Comparison of ENCODE assay signal across 29 cellular contexts in genomic region chr4:70913947-70914445, GRCh38. TPM values are rescaled to one million over a fixed set of nuclear protein-coding genes. Genes with fewer than 3 reads are reported as not detected.
A peak's percentile ranks its signal among the peaks of the same experiment; 100 is the strongest.
DNase-seq lines count a peak whose midpoint lies in the region; ATAC-seq, FAIRE-seq and TF ChIP-seq lines count a peak whose summit lies in the region.
"Had no signal": no experiment of that assay in that cellular context is flagged by ENCODE, and none has a peak within 500 bp of the region (broad histone marks: within the 10 kb centered on the region; RNA-seq: fewer than 3 reads in every experiment).

No MANE protein-coding gene starts in this region.

- CTCF ChIA-PET in H1 (lab: Charles Lee; ENCODE audit: partially characterized antibody) = interaction anchor here (0.6 to 1.2 kb wide), 4 partner anchors 12 to 219 kb away, joined by 3 to 4 read pairs (median 4); no protein-coding TSS in a partner anchor

- no peaks in the 10 kb centered on the region for H3K23me2 ChIP-seq in H1 (ENCODE audit: low read depth, low read length)

- H3K79me2 ChIP-seq in OCI-LY3 (ENCODE audit: low read length) (peaks cover 20% of the 10 kb centered on the region), H1 (ENCODE audit: control insufficient read depth in 1 of 2, insufficient read depth in 2 of 2, low read length in 2 of 2) (peaks cover 4 to 79% of the 10 kb centered on the region in 2 experiments; a peak in 3 of 4 replicates)

- peak overlapping the region in 1 of 10 donors; percentile 1 for H3K4me3 Mint-ChIP-seq in naive thymus-derived CD8-positive, alpha-beta T cell
- H3K4me3 Mint-ChIP-seq: activated B cell treated with CpG ODN at 0.5 μM for 24 hours; activated CD8-positive, alpha-beta memory T cell treated with anti-CD3 and anti-CD28 coated beads, Interleukin-2, amount 10 ng/mL, durations not matched to agents 7 days and 5 days; memory B cell; stimulated activated memory B cell treated with anti-CD40 and anti-IgM and Interleukin-4, amounts not matched to agents 10 μg/mL and 1 μg/mL and 100 μg/mL, for 72 hours; T-helper 17 cell had no signal

- no peak overlapping the region for H3K27ac Mint-ChIP-seq in naive thymus-derived CD8-positive, alpha-beta T cell
- H3K27ac Mint-ChIP-seq: activated B cell treated with CpG ODN at 0.5 μM for 24 hours; activated CD8-positive, alpha-beta memory T cell treated with anti-CD3 and anti-CD28 coated beads, Interleukin-2, amount 10 ng/mL, durations not matched to agents 7 days and 5 days; memory B cell; stimulated activated memory B cell treated with anti-CD40 and anti-IgM and Interleukin-4, amounts not matched to agents 10 μg/mL and 1 μg/mL and 100 μg/mL, for 72 hours; T-helper 17 cell had no signal

- no peak overlapping the region for H3K9ac ChIP-seq in OCI-LY3 (ENCODE audit: low read length)
- no peak overlapping the region for H3K9ac ChIP-seq in H1 (replicated peaks in 1 of 4; ENCODE audit: extremely low read depth in 1 of 4, low read depth in 3 of 4, low read length in 3 of 4)
- H3K9ac ChIP-seq in mesenchymal stem cell (ENCODE audit: low read length) = no peak overlapping the region
- H3K9ac ChIP-seq: SK-N-SH had no signal

- TF ChIP-seq EP300 in H1 (IDR thresholded peaks at IDR 0.05; ENCODE audit: borderline replicate concordance in 1 of 2, low read depth in 2 of 2, low read length in 2 of 2) = no peak

- peaks cover 3% of the 10 kb centered on the region for H3K36me3 ChIP-seq in OCI-LY3 (replicated peaks; ENCODE audit: low read depth, low read length)
- no peaks in the 10 kb centered on the region; a peak in 1 of 8 replicates for H3K36me3 ChIP-seq in H1 (ENCODE audit: control insufficient read depth in 2 of 4, insufficient read depth in 4 of 4, low read length in 3 of 4)
- peaks cover 3 to 8% of the 10 kb centered on the region in 2 experiments for H3K36me3 ChIP-seq in mesenchymal stem cell (ENCODE audit: control insufficient read depth in 1 of 2, insufficient read depth in 2 of 2, low read depth in 1 of 2, low read length in 2 of 2)
- H3K36me3 ChIP-seq: prostate gland, sigmoid colon had no signal

- no peak overlapping the region for H2BK5ac ChIP-seq in H1 (ENCODE audit: low read depth, low read length)
- no peak overlapping the region for H2BK5ac ChIP-seq in mesenchymal stem cell (ENCODE audit: low read depth, low read length, poor library complexity, severe bottlenecking)

- H3K9me3 Mint-ChIP-seq in naive thymus-derived CD8-positive, alpha-beta T cell = peaks cover 0 to 5% (median 0%) of the 10 kb centered on the region in 9 donors
- H3K9me3 Mint-ChIP-seq: activated B cell treated with CpG ODN at 0.5 μM for 24 hours; memory B cell; stimulated activated memory B cell treated with anti-CD40 and anti-IgM and Interleukin-4, amounts not matched to agents 10 μg/mL and 1 μg/mL and 100 μg/mL, for 72 hours had no signal

- TF ChIP-seq CTCF in OCI-LY3 (IDR thresholded peaks at IDR 0.05; ENCODE audit: low read depth, low read length) (peak; percentile 19; the same call in 1 of the 2 replicates), H1 (IDR thresholded peaks at IDR 0.05; ENCODE audit: control extremely low read depth in 1 of 3, insufficient read depth in 1 of 3, low read depth in 1 of 3, low read length in 3 of 3) (peak; percentile 3 to 35 (median 13); a peak in 3 of 4 replicates)

- H3K18ac ChIP-seq in H1 (ENCODE audit: extremely low read depth, low read length) = no peak overlapping the region
- H3K18ac ChIP-seq in mesenchymal stem cell (ENCODE audit: low read depth in 1 of 2, low read length in 2 of 2) = no peak overlapping the region

- peaks cover 15 to 39% (median 30%) of the 10 kb centered on the region in 4 donors for H3K4me1 Mint-ChIP-seq in naive thymus-derived CD8-positive, alpha-beta T cell

- H2BK12ac ChIP-seq in H1 (ENCODE audit: low read depth, low read length) (no peak overlapping the region), mesenchymal stem cell (ENCODE audit: low read length in 2 of 2) (no peak overlapping the region)

- no peak overlapping the region for H3K56ac ChIP-seq in H1 (replicated peaks; ENCODE audit: insufficient read length, low read depth, low read length)

- DNase-seq in ELR (ENCODE audit: low read depth) (peak; percentile 72), H1 (ENCODE audit: low read depth in 1 of 2, low spot score in 2 of 2) (no peak), mesenchymal stem cell (peak; percentile 69), iPS-NIHi11 (ENCODE audit: low spot score) (no peak), NCI-H1092 treated with DMSO at 0.1 percent for 48 hours (lab: John Stamatoyannopoulos, UW) (no peak)
- DNase-seq in naive thymus-derived CD8-positive, alpha-beta T cell = no peak
- DNase-seq: activated B cell treated with CpG ODN at 0.5 μM for 24 hours; activated CD8-positive, alpha-beta memory T cell treated with anti-CD3 and anti-CD28 coated beads, Interleukin-2, amount 10 ng/mL, durations not matched to agents 7 days and 5 days; activated naive CD4-positive, alpha-beta T cell; activated T-cell treated with anti-CD3 and anti-CD28 coated beads, Interleukin-2, amount 50 U/mL, for 48 hours; C1 segment of cervical spinal cord; COR-L47; left colon; NCI-H1105 treated with DMSO at 0.1 percent for 48 hours; NCI-H1930; NCI-H748 treated with DMSO at 0.1 percent for 48 hours; sigmoid colon; SK-N-SH; stimulated activated CD4-positive, alpha-beta T cell treated with anti-CD3 and anti-CD28 coated beads, Interleukin-4, amount 100 ng/mL, for 4 hours; T-helper 17 cell had no signal

- no peak for ATAC-seq in GM21737 (IDR thresholded peaks at IDR 0.05; ENCODE audit: unreplicated experiment)
- ATAC-seq in naive thymus-derived CD8-positive, alpha-beta T cell = no peak
- ATAC-seq: activated CD8-positive, alpha-beta memory T cell treated with anti-CD3 and anti-CD28 coated beads, Interleukin-2, amount 10 ng/mL, durations not matched to agents 7 days and 5 days; body of pancreas; left colon; stimulated activated memory B cell treated with anti-CD40 and anti-IgM and Interleukin-4, amounts not matched to agents 10 μg/mL and 1 μg/mL and 100 μg/mL, for 72 hours; T-helper 17 cell had no signal

- H3K36me3 Mint-ChIP-seq in naive thymus-derived CD8-positive, alpha-beta T cell = peaks cover 0 to 17% (median 8%) of the 10 kb centered on the region in 3 donors

- H2BK15ac ChIP-seq in H1 (ENCODE audit: low read length) (no peak overlapping the region), mesenchymal stem cell (ENCODE audit: low read depth, poor library complexity, severe bottlenecking) (no peak overlapping the region)

- TF ChIP-seq RAD21 in H1 (IDR thresholded peaks at IDR 0.05 in 1 of 2, conservative IDR thresholded peaks at IDR 0.05 in 1 of 2; ENCODE audit: low read depth in 2 of 2, low read length in 2 of 2) = peak; percentile 31 to 39

- no peak for FAIRE-seq in H1 (lab: Jason Lieb, UNC)
- FAIRE-seq: frontal cortex, GM12878 had no signal

- H4K8ac ChIP-seq in H1 (ENCODE audit: extremely low read depth, insufficient read depth, low read length) (no peak overlapping the region), mesenchymal stem cell (ENCODE audit: low read length) (no peak overlapping the region)

- H3K23ac ChIP-seq in H1 (ENCODE audit: insufficient read length) (no peak overlapping the region), mesenchymal stem cell (ENCODE audit: low read length in 2 of 2) (no peak overlapping the region)

- H3K4ac ChIP-seq in H1 (replicated peaks; ENCODE audit: insufficient read length, low read depth, low read length) (no peak overlapping the region), mesenchymal stem cell (ENCODE audit: low read depth in 1 of 2, low read length in 2 of 2) (no peak overlapping the region)

- H3K9me3 ChIP-seq in OCI-LY3 (ENCODE audit: insufficient read depth, low read length) (no peaks in the 10 kb centered on the region), H1 (ENCODE audit: insufficient read depth in 2 of 2, low read depth in 1 of 2, low read length in 1 of 2) (no peaks in the 10 kb centered on the region), mesenchymal stem cell (ENCODE audit: control insufficient read depth, low read length) (no peaks in the 10 kb centered on the region)
- H3K9me3 ChIP-seq: body of pancreas, prostate gland, sigmoid colon, SK-N-SH had no signal

- H3K27ac ChIP-seq in OCI-LY3 (ENCODE audit: low read length) (no peak overlapping the region), H1 (ENCODE audit: low read depth, low read length) (no peak overlapping the region), mesenchymal stem cell (ENCODE audit: low read length, poor library complexity, severe bottlenecking) (peak overlapping the region; percentile 23)
- H3K27ac ChIP-seq: body of pancreas, epithelial cell of prostate, prostate gland, sigmoid colon had no signal

- no peak overlapping the region for H3K4me2 ChIP-seq in OCI-LY3 (ENCODE audit: low read length)
- no peak overlapping the region for H3K4me2 ChIP-seq in H1 (ENCODE audit: insufficient read depth in 1 of 2, low read depth in 2 of 2, low read length in 2 of 2)
- H3K4me2 ChIP-seq in mesenchymal stem cell (ENCODE audit: low read length, poor library complexity, severe bottlenecking) = no peak overlapping the region
- H3K4me2 ChIP-seq: SK-N-SH had no signal

- no peak overlapping the region for H2BK20ac ChIP-seq in H1 (ENCODE audit: low read length)

- no peak for TF ChIP-seq POLR2A in H1 (IDR thresholded peaks at IDR 0.05; ENCODE audit: control extremely low read depth in 1 of 2, low read depth in 2 of 2, low read length in 2 of 2)

- H2BK120ac ChIP-seq in H1 (replicated peaks; ENCODE audit: low read depth, low read length) (no peak overlapping the region), mesenchymal stem cell (ENCODE audit: low read depth, low read length) (no peak overlapping the region)

- POLR2A ChIA-PET in H1 (lab: Charles Lee; ENCODE audit: partially characterized antibody) = no interaction called here
- POLR2A ChIA-PET in naive thymus-derived CD8-positive, alpha-beta T cell (lab: Charles Lee) = no interaction called here

- H2AK5ac ChIP-seq in H1 (ENCODE audit: low read depth, low read length) (no peak overlapping the region), mesenchymal stem cell (ENCODE audit: low read length, severe bottlenecking) (peak overlapping the region; percentile 93)

- no peaks in the 10 kb centered on the region for H3K27me3 ChIP-seq in OCI-LY3 (ENCODE audit: low read depth, low read length)
- no peaks in the 10 kb centered on the region for H3K27me3 ChIP-seq in H1 (replicated peaks in 1 of 4; ENCODE audit: control insufficient read depth in 3 of 4, extremely low read depth in 1 of 4, insufficient read depth in 3 of 4, low read length in 3 of 4)
- no peaks in the 10 kb centered on the region for H3K27me3 ChIP-seq in mesenchymal stem cell (ENCODE audit: control insufficient read depth in 1 of 2, insufficient read depth in 1 of 2, low read length in 2 of 2)
- H3K27me3 ChIP-seq: body of pancreas, sigmoid colon had no signal

- no peaks in the 10 kb centered on the region for H3K27me3 Mint-ChIP-seq in naive thymus-derived CD8-positive, alpha-beta T cell
- H3K27me3 Mint-ChIP-seq: activated B cell treated with CpG ODN at 0.5 μM for 24 hours; activated CD8-positive, alpha-beta memory T cell treated with anti-CD3 and anti-CD28 coated beads, Interleukin-2, amount 10 ng/mL, durations not matched to agents 7 days and 5 days; memory B cell; stimulated activated memory B cell treated with anti-CD40 and anti-IgM and Interleukin-4, amounts not matched to agents 10 μg/mL and 1 μg/mL and 100 μg/mL, for 72 hours; T-helper 17 cell had no signal

- H3K14ac ChIP-seq in H1 (ENCODE audit: insufficient read length) (no peak overlapping the region), mesenchymal stem cell (ENCODE audit: low read length in 2 of 2) (no peak overlapping the region)

- H3K4me1 ChIP-seq in OCI-LY3 (ENCODE audit: low read length) = peaks cover 4% of the 10 kb centered on the region; the same call in 1 of the 2 replicates
- no peaks in the 10 kb centered on the region for H3K4me1 ChIP-seq in H1 (replicated peaks in 1 of 4; ENCODE audit: control insufficient read depth in 3 of 4, insufficient read depth in 4 of 4, low read length in 3 of 4)
- peaks cover 10% of the 10 kb centered on the region for H3K4me1 ChIP-seq in mesenchymal stem cell (ENCODE audit: control insufficient read depth, insufficient read depth, low read depth, low read length)
- H3K4me1 ChIP-seq: prostate gland had no signal

- H4K20me1 ChIP-seq in OCI-LY3 (ENCODE audit: insufficient read depth, low read length) (no peaks in the 10 kb centered on the region), H1 (replicated peaks in 1 of 2; ENCODE audit: control insufficient read depth in 1 of 2, insufficient read depth in 2 of 2, low read length in 2 of 2) (no peaks in the 10 kb centered on the region)

- H3K79me1 ChIP-seq in H1 (ENCODE audit: low read depth, low read length) (no peaks in the 10 kb centered on the region; the same call in 1 of the 2 replicates), mesenchymal stem cell (replicated peaks; ENCODE audit: low read length, poor library complexity, severe bottlenecking) (peaks cover 3% of the 10 kb centered on the region)

- no peak overlapping the region for H4K5ac ChIP-seq in H1 (ENCODE audit: insufficient read length, low read depth, low read length)

- H2AFZ ChIP-seq in OCI-LY3 (ENCODE audit: low read depth, low read length) = no peak overlapping the region
- H2AFZ ChIP-seq in H1 (ENCODE audit: low read length) = no peak overlapping the region
- H2AFZ ChIP-seq in mesenchymal stem cell (ENCODE audit: low read depth, low read length) = no peak overlapping the region

- H3K4me3 ChIP-seq in OCI-LY3 (ENCODE audit: low read length) (no peak overlapping the region), H1 (ENCODE audit: extremely low read depth in 1 of 4, insufficient read depth in 2 of 4, low read depth in 3 of 4, low read length in 4 of 4) (no peak overlapping the region), mesenchymal stem cell (ENCODE audit: insufficient read depth in 1 of 2, low read depth in 1 of 2, low read length in 2 of 2) (no peak overlapping the region)
- H3K4me3 ChIP-seq: body of pancreas, GM12878, prostate gland, sigmoid colon had no signal

- no peak overlapping the region for H4K91ac ChIP-seq in H1 (replicated peaks; ENCODE audit: insufficient read length, low read length)
- H4K91ac ChIP-seq in mesenchymal stem cell (ENCODE audit: low read length) = no peak overlapping the region

- 98% methylated on average over 2 of the region's 2 CpGs; no CpG with 5 or more reads in 1 of the 2 experiments for WGBS in H1 (ENCODE audit: extremely low coverage in 1 of 2, insufficient coverage in 1 of 2, insufficient read length in 1 of 2, insufficient replicate concordance in 2 of 2, low coverage in 1 of 2, low lambda C conversion rate in 2 of 2, missing lambda C conversion rate in 1 of 2), 2 experiments
- 56% methylated on average over 2 of the region's 2 CpGs for WGBS in mesenchymal stem cell

RNA-seq across cellular contexts. Expression of gene MOB1B, which starts 11.8 kb away (rescaled TPM):
- total RNA-seq in H1 (2021; fragmentation: NEBNext Ultra II Directional; extraction: Animal tissue kit (Norgen Biotek cat#: 25700)) = 31.1 and 33.5 TPM in 2 replicates
- polyA plus RNA-seq in H1 (2011; rRNA removed) = 3.8 TPM in 2 replicates
- 5.4 TPM for polyA plus RNA-seq in H1 (2011; cell fraction: cytosol; rRNA removed)
- polyA plus RNA-seq in H1 (2011; cell fraction: nucleus; rRNA removed) = 4.7 TPM
- polyA plus RNA-seq in H1 (2012, experiment 1 of 2) = 3.6 to 10.1 TPM (median 7.9 TPM) in 4 replicates
- polyA plus RNA-seq in H1 (2012, experiment 2 of 2) = 0.80 TPM
- 11.8 TPM for polyA plus RNA-seq in H1 (2013, experiment 1 of 2)
- 11.7 TPM for polyA plus RNA-seq in H1 (2013, experiment 2 of 2)
- 26.2 and 41.0 TPM in 2 replicates for polyA minus RNA-seq in H1 (2011; rRNA and poly(A)+ RNA removed)
- polyA minus RNA-seq in H1 (2011; cell fraction: cytosol; rRNA and poly(A)+ RNA removed) = 36.5 TPM
- 21.6 TPM for polyA minus RNA-seq in H1 (2011; cell fraction: nucleus; rRNA and poly(A)+ RNA removed)
- 11.2 TPM for polyA plus RNA-seq in mesenchymal stem cell (2013, experiment 1 of 2)
- polyA plus RNA-seq in mesenchymal stem cell (2013, experiment 2 of 2) = 11.7 TPM
- 10 to 100 TPM; 14.6 to 16.0 TPM for total RNA-seq in naive thymus-derived CD8-positive, alpha-beta T cell
- 1 to 10 TPM; 1.6 to 2.0 (median 1.8) TPM for polyA plus RNA-seq in naive thymus-derived CD8-positive, alpha-beta T cell

Comparison
In these comparisons a context has a peak if more than half of its experiments do, and no peak if none do; other contexts are left out.
1. DNase-seq: peak in ELR (single experiment) and mesenchymal stem cell (single experiment); none in H1 (0 of 2), iPS-NIHi11 (single experiment), NCI-H1092 treated with DMSO at 0.1 percent for 48 hours (single experiment) and naive thymus-derived CD8-positive, alpha-beta T cell (0 of 10).